In the genomic region with DNA sequence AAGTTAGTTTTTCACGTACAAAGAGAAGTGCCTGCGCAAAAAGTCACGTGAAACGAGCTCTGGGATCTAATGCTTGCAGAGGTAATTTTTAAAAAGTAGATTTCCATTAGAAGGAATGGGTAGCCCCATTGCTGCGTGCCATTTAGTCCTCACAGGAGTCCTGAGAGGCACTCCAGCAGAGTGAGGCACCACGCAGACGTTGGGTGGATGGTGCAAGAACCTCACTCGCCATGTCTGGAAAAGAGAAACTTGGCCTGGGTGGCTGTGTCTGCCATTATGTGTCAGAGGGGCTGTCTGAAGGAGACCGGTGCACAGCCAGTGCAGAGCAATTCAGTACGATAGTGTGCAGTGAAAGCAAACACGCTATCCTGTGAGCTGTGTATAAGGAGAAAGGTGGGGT, we compare ENCODE assay signal across 12 cellular contexts. TPM values are rescaled to one million over a fixed set of nuclear protein-coding genes. Genes with fewer than 3 reads are reported as not detected.
A peak's percentile ranks its signal among the peaks of the same experiment; 100 is the strongest.
DNase-seq lines count a peak whose midpoint lies in the region; ATAC-seq, FAIRE-seq and TF ChIP-seq lines count a peak whose summit lies in the region.
"Had no signal": no experiment of that assay in that cellular context is flagged by ENCODE, and none has a peak within 500 bp of the region (broad histone marks: within the 10 kb centered on the region; RNA-seq: fewer than 3 reads in every experiment).

No MANE protein-coding gene starts in this region.

- H3K27me3 ChIP-seq in keratinocyte (ENCODE audit: control insufficient read depth, extremely low read depth, insufficient read depth, low read length), result no peaks in the 10 kb centered on the region
- H3K27me3 ChIP-seq: adrenal gland, pancreas had no signal

- H2AFZ ChIP-seq in keratinocyte (ENCODE audit: control insufficient read depth, low read length), result no peak overlapping the region

- H3K9ac ChIP-seq in keratinocyte (ENCODE audit: control insufficient read depth, extremely low read depth, insufficient read depth, low read length), result no peak overlapping the region

- no peaks in the 10 kb centered on the region for H3K9me3 Mint-ChIP-seq in activated naive CD4-positive, alpha-beta T cell treated with anti-CD3 and anti-CD28 coated beads for 36 hours
- H3K9me3 Mint-ChIP-seq in activated CD4-positive, alpha-beta memory T cell treated with anti-CD3 and anti-CD28 coated beads for 36 hours, result no peaks in the 10 kb centered on the region
- peaks cover 0 to 6% of the 10 kb centered on the region in 2 donors for H3K9me3 Mint-ChIP-seq in stimulated activated naive CD8-positive, alpha-beta T cell treated with anti-CD3 and anti-CD28 coated beads, Interleukin-15, amount 100 ng/mL, for 72 hours

- peaks cover 11% of the 10 kb centered on the region for H3K4me1 ChIP-seq in keratinocyte (ENCODE audit: control insufficient read depth, extremely low read depth, insufficient read depth, low read length)

- FAIRE-seq in keratinocyte (lab: Jason Lieb, UNC), result no peak
- FAIRE-seq: pancreas had no signal

- H3K4me1 Mint-ChIP-seq in activated naive CD4-positive, alpha-beta T cell treated with anti-CD3 and anti-CD28 coated beads for 36 hours (ENCODE audit: low read depth), result peaks cover 29% of the 10 kb centered on the region
- peaks cover 25% of the 10 kb centered on the region for H3K4me1 Mint-ChIP-seq in activated CD4-positive, alpha-beta memory T cell treated with anti-CD3 and anti-CD28 coated beads for 36 hours (ENCODE audit: low read depth)
- H3K4me1 Mint-ChIP-seq in stimulated activated naive CD8-positive, alpha-beta T cell treated with anti-CD3 and anti-CD28 coated beads, Interleukin-15, amount 100 ng/mL, for 72 hours, result peaks cover 34% of the 10 kb centered on the region

- H3K27ac Mint-ChIP-seq in activated naive CD4-positive, alpha-beta T cell treated with anti-CD3 and anti-CD28 coated beads for 36 hours, result peak overlapping the region; percentile 2
- H3K27ac Mint-ChIP-seq in activated CD4-positive, alpha-beta memory T cell treated with anti-CD3 and anti-CD28 coated beads for 36 hours, result no peak overlapping the region
- H3K27ac Mint-ChIP-seq in stimulated activated naive CD8-positive, alpha-beta T cell treated with anti-CD3 and anti-CD28 coated beads, Interleukin-15, amount 100 ng/mL, for 72 hours, result peak overlapping the region in 1 of 2 donors; percentile 42

- peaks cover 11% of the 10 kb centered on the region for H3K36me3 Mint-ChIP-seq in activated naive CD4-positive, alpha-beta T cell treated with anti-CD3 and anti-CD28 coated beads for 36 hours (ENCODE audit: low read depth)
- H3K36me3 Mint-ChIP-seq in activated CD4-positive, alpha-beta memory T cell treated with anti-CD3 and anti-CD28 coated beads for 36 hours, result peaks cover 5% of the 10 kb centered on the region

- H3K27ac ChIP-seq in keratinocyte (ENCODE audit: control insufficient read depth, insufficient read depth, low read length) (no peak overlapping the region), substantia nigra (ENCODE audit: low read depth, low read length, poor library complexity, severe bottlenecking) (no peak overlapping the region)

- POLR2A ChIA-PET in activated CD4-positive, alpha-beta memory T cell treated with anti-CD3 and anti-CD28 coated beads for 36 hours (lab: Charles Lee), result interaction anchor here (0.9 kb wide), 1 partner anchor 9 kb away, joined by 3 read pairs; no protein-coding TSS in a partner anchor

- no peaks in the 10 kb centered on the region for H3K9me3 ChIP-seq in keratinocyte (ENCODE audit: control insufficient read depth, low read depth, low read length)
- H3K9me3 ChIP-seq: adrenal gland, pancreas, thoracic aorta had no signal

- CTCF ChIA-PET in activated naive CD4-positive, alpha-beta T cell treated with anti-CD3 and anti-CD28 coated beads for 36 hours (lab: Charles Lee), result interaction anchor here (1.1 kb wide), 2 partner anchors 136 to 259 kb away, joined by 3 to 4 read pairs; no protein-coding TSS in a partner anchor
- CTCF ChIA-PET in activated CD4-positive, alpha-beta memory T cell treated with anti-CD3 and anti-CD28 coated beads for 36 hours (lab: Charles Lee), result interaction anchor here (0.7 to 0.8 kb wide), 2 partner anchors 181 to 240 kb away, joined by 3 read pairs; no protein-coding TSS in a partner anchor

- DNase-seq in activated naive CD4-positive, alpha-beta T cell treated with anti-CD3 and anti-CD28 coated beads for 36 hours, result no peak
- no peak for DNase-seq in activated naive CD4-positive, alpha-beta T cell (lab: John Stamatoyannopoulos, UW)
- DNase-seq in activated CD4-positive, alpha-beta memory T cell treated with anti-CD3 and anti-CD28 coated beads for 36 hours, result no peak
- DNase-seq in keratinocyte (ENCODE audit: low read depth, low spot score), result no peak
- DNase-seq in stimulated activated naive CD8-positive, alpha-beta T cell treated with anti-CD3 and anti-CD28 coated beads, Interleukin-15, amount 100 ng/mL, for 72 hours, result no peak
- DNase-seq in substantia nigra (lab: John Stamatoyannopoulos, UW), result no peak
- DNase-seq in stimulated activated CD4-positive, alpha-beta T cell treated with anti-CD3 and anti-CD28 coated beads, Interleukin-2, amount 100 ng/mL, for 48 hours, result no peak
- no peak for DNase-seq in kidney tubule cell (ENCODE audit: low spot score)
- DNase-seq: stimulated activated CD4-positive, alpha-beta T cell treated with anti-CD3 and anti-CD28 coated beads, Interleukin-4, amount 100 ng/mL, for 4 hours had no signal

- intact Hi-C loops in activated naive CD4-positive, alpha-beta T cell treated with anti-CD3 and anti-CD28 coated beads for 36 hours (cut with micrococcal nuclease), result loop anchor here (5.0 kb wide), 1 partner anchor 735 kb away; the partner anchor contains the start of gene COPS9
- intact Hi-C loops in activated CD4-positive, alpha-beta memory T cell treated with anti-CD3 and anti-CD28 coated beads for 36 hours (cut with micrococcal nuclease), result loop anchor here (10.0 kb wide), 2 partner anchors 622 to 1162 kb away; partner anchors contain the start of genes DUSP28, NDUFA10 and RNPEPL1

- H3K27me3 Mint-ChIP-seq in activated naive CD4-positive, alpha-beta T cell treated with anti-CD3 and anti-CD28 coated beads for 36 hours (ENCODE audit: low read depth), result no peaks in the 10 kb centered on the region
- H3K27me3 Mint-ChIP-seq in activated CD4-positive, alpha-beta memory T cell treated with anti-CD3 and anti-CD28 coated beads for 36 hours, result no peaks in the 10 kb centered on the region
- H3K27me3 Mint-ChIP-seq in stimulated activated naive CD8-positive, alpha-beta T cell treated with anti-CD3 and anti-CD28 coated beads, Interleukin-15, amount 100 ng/mL, for 72 hours, result peaks cover 25% of the 10 kb centered on the region

- peak overlapping the region; percentile 92 for H3K4me2 ChIP-seq in keratinocyte (ENCODE audit: control insufficient read depth, extremely low read depth, insufficient read depth, low read depth, low read length)

- dilution Hi-C loops in keratinocyte (cut with MboI; ENCODE audit: extremely low pct_ligation_motif_present, low sequenced_read_pairs), result no loop called here

- H3K9me1 ChIP-seq in keratinocyte (ENCODE audit: control insufficient read depth, extremely low read depth, insufficient read depth, low read length), result no peaks in the 10 kb centered on the region

- peaks cover 9% of the 10 kb centered on the region for H3K79me2 ChIP-seq in keratinocyte (ENCODE audit: control insufficient read depth, insufficient read depth, low read length)

- H3K4me3 Mint-ChIP-seq in activated naive CD4-positive, alpha-beta T cell treated with anti-CD3 and anti-CD28 coated beads for 36 hours, result peak overlapping the region; percentile 87
- H3K4me3 Mint-ChIP-seq in activated CD4-positive, alpha-beta memory T cell treated with anti-CD3 and anti-CD28 coated beads for 36 hours, result peak overlapping the region; percentile 89
- peak overlapping the region; percentile 95 for H3K4me3 Mint-ChIP-seq in stimulated activated naive CD8-positive, alpha-beta T cell treated with anti-CD3 and anti-CD28 coated beads, Interleukin-15, amount 100 ng/mL, for 72 hours

- no peaks in the 10 kb centered on the region for H3K36me3 ChIP-seq in keratinocyte (ENCODE audit: control insufficient read depth in 2 of 2, extremely low read depth in 1 of 2, insufficient read depth in 2 of 2, low read length in 2 of 2)
- H3K36me3 ChIP-seq: adrenal gland, pancreas, thoracic aorta had no signal

- no peak for TF ChIP-seq CTCF in keratinocyte (optimal IDR thresholded peaks at IDR 0.05 in 1 of 3, IDR thresholded peaks at IDR 0.05 in 1 of 3, conservative IDR thresholded peaks at IDR 0.05 in 1 of 3; ENCODE audit: extremely low read depth in 1 of 3, insufficient read depth in 2 of 3, low read length in 3 of 3)

- no peak for ATAC-seq in stimulated activated naive CD8-positive, alpha-beta T cell treated with anti-CD3 and anti-CD28 coated beads, Interleukin-15, amount 100 ng/mL, for 72 hours

- H4K20me1 ChIP-seq in keratinocyte (ENCODE audit: control insufficient read depth, extremely low read depth, insufficient read depth, low read length), result no peaks in the 10 kb centered on the region

- peak overlapping the region in 1 of 3 experiments; percentile 82 for H3K4me3 ChIP-seq in keratinocyte (ENCODE audit: control insufficient read depth in 2 of 3, extremely low read depth in 1 of 3, insufficient read depth in 2 of 3, low read depth in 1 of 3, low read length in 3 of 3)

RNA-seq across cellular contexts. Expression of gene HDAC4, which starts 1.8 kb away (rescaled TPM):
- 10 to 100 TPM; 32.0 to 35.6 TPM for total RNA-seq in activated naive CD4-positive, alpha-beta T cell treated with anti-CD3 and anti-CD28 coated beads for 36 hours
- 10 to 100 TPM; 30.0 to 35.8 TPM for total RNA-seq in activated CD4-positive, alpha-beta memory T cell treated with anti-CD3 and anti-CD28 coated beads for 36 hours
- 2.5 to 9.7 TPM (median 2.9 TPM) in 3 replicates for polyA plus RNA-seq in keratinocyte
- 2.9 TPM for polyA plus RNA-seq in keratinocyte (2011; ENCODE audit: low read depth)
- polyA plus RNA-seq in keratinocyte (2011; cell fraction: cytosol; rRNA removed), result 2.3 and 3.8 TPM in 2 replicates
- 13.2 and 16.4 TPM in 2 replicates for polyA plus RNA-seq in keratinocyte (2011; cell fraction: nucleus; rRNA removed)
- 4.7 and 8.9 TPM in 2 replicates for polyA plus RNA-seq in keratinocyte (2012; ENCODE audit: low replicate concordance)
- polyA minus RNA-seq in keratinocyte, result 11.2 to 20.2 TPM (median 17.4 TPM) in 3 replicates
- polyA minus RNA-seq in keratinocyte (2011; cell fraction: cytosol; rRNA and poly(A)+ RNA removed), result 16.3 TPM
- polyA minus RNA-seq in keratinocyte (2011; cell fraction: nucleus; rRNA and poly(A)+ RNA removed), result 16.2 and 19.1 TPM in 2 replicates
